ENCODE assay signal across 18 cellular contexts in the genomic region with DNA sequence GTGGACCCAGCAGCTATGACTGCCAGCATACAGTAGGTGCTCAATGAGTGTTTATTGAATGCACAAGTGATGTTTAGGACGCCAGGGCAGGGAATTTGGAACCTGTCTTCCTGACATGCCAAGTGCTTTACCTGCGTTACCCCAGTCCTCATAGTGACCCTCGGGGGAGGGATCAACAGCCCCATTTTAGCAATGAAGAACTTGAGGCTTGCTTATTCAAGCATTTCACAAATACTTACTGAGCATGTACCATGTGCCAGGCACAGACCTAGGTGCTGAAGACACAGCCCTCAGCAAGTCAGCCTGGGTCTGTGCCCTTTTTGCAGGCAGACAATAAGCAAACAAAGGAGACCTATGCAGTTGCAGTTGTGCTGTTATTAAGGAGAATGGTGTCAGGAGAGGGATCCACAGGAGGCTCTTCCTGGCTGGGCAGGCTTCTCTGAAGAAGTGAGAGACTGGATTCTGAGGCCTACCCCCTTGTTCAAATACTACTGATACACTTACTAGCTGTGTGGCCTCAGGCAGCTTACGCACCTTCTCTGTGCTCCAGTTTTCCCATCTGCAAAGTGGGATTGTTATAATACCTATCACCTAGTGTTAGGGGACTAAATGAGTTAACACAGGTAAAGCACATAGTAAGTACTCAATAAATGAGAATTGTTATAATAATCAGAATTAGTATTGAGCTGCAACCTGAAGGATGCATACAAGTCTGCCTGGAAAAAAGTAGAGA. TPM values are rescaled to one million over a fixed set of nuclear protein-coding genes. Genes with fewer than 3 reads are reported as not detected.
DNase-seq lines count a peak whose midpoint lies in the region; ATAC-seq and TF ChIP-seq lines count a peak whose summit lies in the region.
"Had no signal": no experiment of that assay in that cellular context is flagged by ENCODE, and none has a peak within 500 bp of the region (broad histone marks: within the 10 kb centered on the region; RNA-seq: fewer than 3 reads in every experiment).

No MANE protein-coding gene starts in this region.

- H3K27me3 Mint-ChIP-seq in endodermal cell (ENCODE audit: insufficient read depth): no peaks in the 10 kb centered on the region

- H3K4me1 ChIP-seq in heart right ventricle (no peaks in the 10 kb centered on the region), RWPE2 (ENCODE audit: insufficient read depth, poor library complexity, severe bottlenecking) (no peaks in the 10 kb centered on the region), endodermal cell (ENCODE audit: control insufficient read depth, insufficient read depth, low read length) (no peaks in the 10 kb centered on the region), sigmoid colon (no peaks in the 10 kb centered on the region)
- H3K4me1 ChIP-seq: A549 had no signal

- no peak for TF ChIP-seq POLR2A in sigmoid colon (IDR thresholded peaks at IDR 0.05)

- DNase-seq in cardiac septum (ENCODE audit: low spot score): peak; percentile 19
- no peak for DNase-seq in heart right ventricle
- peak; percentile 59 for DNase-seq in RWPE2 (ENCODE audit: low spot score)
- peak; percentile 43 for DNase-seq in endodermal cell
- peak; percentile 1 for DNase-seq in sigmoid colon
- DNase-seq in midbrain (lab: John Stamatoyannopoulos, UW): no peak
- no peak for DNase-seq in NCI-H524 (lab: John Stamatoyannopoulos, UW)
- DNase-seq: CD4-positive, alpha-beta memory T cell; DMS153; DMS79; GDM1; GM23248 had no signal

- H3K4me3 Mint-ChIP-seq in endodermal cell: no peak overlapping the region
- H3K4me3 Mint-ChIP-seq: CD14-positive monocyte; CD4-positive, alpha-beta memory T cell had no signal

- peaks cover 5% of the 10 kb centered on the region for H3K4me1 Mint-ChIP-seq in endodermal cell
- H3K4me1 Mint-ChIP-seq: CD14-positive monocyte; CD4-positive, alpha-beta memory T cell had no signal

- H3K27ac ChIP-seq in heart right ventricle (no peak overlapping the region), RWPE2 (ENCODE audit: poor library complexity, severe bottlenecking) (no peak overlapping the region), endodermal cell (ENCODE audit: low read depth, low read length) (no peak overlapping the region), sigmoid colon (no peak overlapping the region)
- H3K27ac ChIP-seq: 22Rv1, A549, BLaER1, GM23248 had no signal

- H3K9ac ChIP-seq in endodermal cell (ENCODE audit: extremely low read depth, low read length, poor library complexity, severe bottlenecking): no peak overlapping the region
- H3K9ac ChIP-seq: BLaER1, GM23248 had no signal

- TF ChIP-seq CTCF in heart right ventricle (IDR thresholded peaks at IDR 0.05) (no peak), RWPE2 (IDR thresholded peaks at IDR 0.05; ENCODE audit: poor library complexity, severe bottlenecking) (no peak), endodermal cell (conservative IDR thresholded peaks at IDR 0.05) (no peak), sigmoid colon (IDR thresholded peaks at IDR 0.05) (no peak)

- H3K9me3 ChIP-seq in heart right ventricle: no peaks in the 10 kb centered on the region
- H3K9me3 ChIP-seq in RWPE2 (ENCODE audit: severe bottlenecking): no peaks in the 10 kb centered on the region
- no peaks in the 10 kb centered on the region for H3K9me3 ChIP-seq in endodermal cell (ENCODE audit: control insufficient read depth, low read length)
- no peaks in the 10 kb centered on the region for H3K9me3 ChIP-seq in sigmoid colon
- H3K9me3 ChIP-seq: A549, BLaER1 had no signal

- no peak for ATAC-seq in heart right ventricle
- no peak for ATAC-seq in RWPE2 (ENCODE audit: low read depth)
- no peak for ATAC-seq in GM21529 (IDR thresholded peaks at IDR 0.05; ENCODE audit: unreplicated experiment)

- H3K36me3 ChIP-seq in heart right ventricle (no peaks in the 10 kb centered on the region), RWPE2 (ENCODE audit: low read depth) (no peaks in the 10 kb centered on the region), endodermal cell (ENCODE audit: control insufficient read depth, insufficient read depth, low read length) (no peaks in the 10 kb centered on the region), sigmoid colon (no peaks in the 10 kb centered on the region)
- H3K36me3 ChIP-seq: BLaER1 had no signal

- 84 to 87% methylated on average over 4 of the region's 4 CpGs for WGBS in heart right ventricle, 2 donors
- 92 to 95% methylated on average over 4 of the region's 4 CpGs for whole genome bisulfite sequencing in endodermal cell (ENCODE audit: insufficient coverage in 1 of 2, insufficient read length in 1 of 2), 2 experiments
- WGBS in sigmoid colon, 2 donors: 84 to 89% methylated on average over 4 of the region's 4 CpGs

- H3K27me3 ChIP-seq in heart right ventricle (no peaks in the 10 kb centered on the region), RWPE2 (ENCODE audit: insufficient read depth, poor library complexity, severe bottlenecking) (no peaks in the 10 kb centered on the region), endodermal cell (ENCODE audit: control insufficient read depth, insufficient read depth, low read length, poor library complexity, severe bottlenecking) (no peaks in the 10 kb centered on the region), sigmoid colon (no peaks in the 10 kb centered on the region)
- H3K27me3 ChIP-seq: BLaER1 had no signal

- H3K36me3 Mint-ChIP-seq in endodermal cell (ENCODE audit: low read depth): no peaks in the 10 kb centered on the region
- H3K36me3 Mint-ChIP-seq: CD14-positive monocyte; CD4-positive, alpha-beta memory T cell had no signal

- no peak overlapping the region for H3K27ac Mint-ChIP-seq in endodermal cell
- H3K27ac Mint-ChIP-seq: CD14-positive monocyte; CD4-positive, alpha-beta memory T cell had no signal

- no peak overlapping the region for H3K4me3 ChIP-seq in heart right ventricle
- H3K4me3 ChIP-seq in RWPE2 (ENCODE audit: severe bottlenecking): no peak overlapping the region
- no peak overlapping the region for H3K4me3 ChIP-seq in endodermal cell (ENCODE audit: low read length)
- H3K4me3 ChIP-seq in sigmoid colon: no peak overlapping the region
- H3K4me3 ChIP-seq: A549, BLaER1, GM23248 had no signal

- TF ChIP-seq EP300 in sigmoid colon (IDR thresholded peaks at IDR 0.05): no peak

- H3K9me3 Mint-ChIP-seq in endodermal cell: no peaks in the 10 kb centered on the region
- H3K9me3 Mint-ChIP-seq: CD4-positive, alpha-beta memory T cell had no signal

- intact Hi-C loops in cardiac septum (cut with DNase I) (no loop called here), heart right ventricle (cut with DNase I) (no loop called here), sigmoid colon (cut with DNase I) (no loop called here)

RNA-seq across cellular contexts. Expression of gene TTLL9, which starts 39.8 kb away (rescaled TPM):
- total RNA-seq in cardiac septum: not detected
- under 1 TPM in 1 of 10 donors, not detected in 9; 0.15 TPM for total RNA-seq in heart right ventricle
- polyA plus RNA-seq in heart right ventricle: under 1 TPM; 0.03 to 0.07 TPM
- total RNA-seq in endodermal cell: under 1 TPM; 0.29 to 0.51 TPM
- polyA plus RNA-seq in endodermal cell (2013, experiment 1 of 2): 1.00 TPM
- polyA plus RNA-seq in endodermal cell (2013, experiment 2 of 2): 1.2 TPM
- total RNA-seq in sigmoid colon: 1 to 10 TPM in 1 of 4 donors, not detected in 3; 1.1 TPM
- under 1 TPM in 1 of 3 donors, not detected in 2; 0.15 TPM for polyA plus RNA-seq in sigmoid colon
- total RNA-seq: CD4-positive, alpha-beta memory T cell; GM23248 had no signal
- polyA plus RNA-seq: CD14-positive monocyte, GM23248 had no signal

RNA-seq across cellular contexts. Expression of gene DUSP15, which starts 39.9 kb away (rescaled TPM):
- 3.4 TPM for total RNA-seq in cardiac septum
- 1 to 10 TPM; 1.7 to 7.2 (median 5.0) TPM for total RNA-seq in heart right ventricle
- polyA plus RNA-seq in heart right ventricle: 1 to 10 TPM in 1 of 2 donors, under 1 TPM in 1; 0.90 to 6.0 TPM
- 1 to 10 TPM; 3.8 to 7.2 TPM for total RNA-seq in endodermal cell
- 7.3 TPM for polyA plus RNA-seq in endodermal cell (2013, experiment 1 of 2)
- polyA plus RNA-seq in endodermal cell (2013, experiment 2 of 2): 7.6 TPM
- total RNA-seq in sigmoid colon: 1 to 10 TPM in 3 of 4 donors, not detected in 1; 1.7 to 2.6 (median 2.0) TPM
- polyA plus RNA-seq in sigmoid colon: 1 to 10 TPM in 1 of 3 donors, under 1 TPM in 1, not detected in 1; 0.60 to 1.2 TPM
- total RNA-seq: CD4-positive, alpha-beta memory T cell; GM23248; HT-29 had no signal
- polyA plus RNA-seq: CD14-positive monocyte; CD4-positive, alpha-beta memory T cell; GM23248 had no signal

RNA-seq across cellular contexts. Expression of gene PDRG1, which starts 41.6 kb away (rescaled TPM):
- total RNA-seq in cardiac septum (7.9 TPM), heart right ventricle (10 to 100 TPM in 1 of 10 donors, 1 to 10 TPM in 9; 6.4 to 10.7 (median 7.5) TPM), endodermal cell (10 to 100 TPM; 20.4 to 24.4 TPM), sigmoid colon (10 to 100 TPM in 1 of 4 donors, 1 to 10 TPM in 3; 5.0 to 13.7 (median 7.3) TPM)
- polyA plus RNA-seq in heart right ventricle (10 to 100 TPM in 1 of 2 donors, 1 to 10 TPM in 1; 7.3 to 12.8 TPM), sigmoid colon (10 to 100 TPM; 10.2 to 15.2 (median 12.3) TPM)
- 19.2 TPM for polyA plus RNA-seq in endodermal cell (2013, experiment 1 of 2)
- 18.4 TPM for polyA plus RNA-seq in endodermal cell (2013, experiment 2 of 2)

RNA-seq across cellular contexts. Expression of gene XKR7, which starts 57.7 kb away (rescaled TPM):
- total RNA-seq in cardiac septum (not detected), heart right ventricle (not detected), endodermal cell (1 to 10 TPM; 2.7 to 3.1 TPM), sigmoid colon (under 1 TPM in 2 of 4 donors, not detected in 2; under 0.01 to 0.14 TPM)
- polyA plus RNA-seq in heart right ventricle (not detected), sigmoid colon (under 1 TPM in 1 of 3 donors, not detected in 2; 0.15 TPM)
- 3.9 TPM for polyA plus RNA-seq in endodermal cell (2013, experiment 1 of 2)
- polyA plus RNA-seq in endodermal cell (2013, experiment 2 of 2): 3.4 TPM
- total RNA-seq: CD4-positive, alpha-beta memory T cell; GM23248; HT-29 had no signal
- polyA plus RNA-seq: CD4-positive, alpha-beta memory T cell; GM23248 had no signal

Comparison
In these comparisons a context has a peak if more than half of its experiments do, and no peak if none do; other contexts are left out.
1. DNase-seq: peak in cardiac septum (single experiment), RWPE2 (single experiment), endodermal cell (single experiment) and sigmoid colon (single experiment); none in heart right ventricle (0 of 2), midbrain (single experiment) and NCI-H524 (0 of 2).